In genomic region chr11:14522801-14523200, GRCh38 we compare ENCODE assay signal across 10 cellular contexts.
"Had no signal": no experiment of that assay in that cellular context is flagged by ENCODE, and none has a peak within 500 bp of the region (broad histone marks: within the 10 kb centered on the region; RNA-seq: fewer than 3 reads in every experiment).

No MANE protein-coding gene starts in this region.

- ATAC-seq: GM23338 had no signal

- FAIRE-seq: H1, H54 had no signal

- H3K9me3 Mint-ChIP-seq: GM23338, H9, HFFc6 had no signal

- H3K27ac ChIP-seq: HL-60, KMS-11 had no signal

- DNase-seq: H9, HCEC 1CT, HFFc6, IMR-90, KBM-7 had no signal

- H3K27ac Mint-ChIP-seq: GM23338, H9, HFFc6 had no signal

- H3K4me2 ChIP-seq: GM23338, KMS-11 had no signal

- H3K9ac ChIP-seq: KMS-11 had no signal

- H3K4me3 Mint-ChIP-seq: GM23338, H9, HFFc6 had no signal

- H3K4me3 ChIP-seq: GM23338 had no signal

- H2AFZ ChIP-seq: GM23338 had no signal
